ENCODE assay signal across 10 cellular contexts in the genomic region with DNA sequence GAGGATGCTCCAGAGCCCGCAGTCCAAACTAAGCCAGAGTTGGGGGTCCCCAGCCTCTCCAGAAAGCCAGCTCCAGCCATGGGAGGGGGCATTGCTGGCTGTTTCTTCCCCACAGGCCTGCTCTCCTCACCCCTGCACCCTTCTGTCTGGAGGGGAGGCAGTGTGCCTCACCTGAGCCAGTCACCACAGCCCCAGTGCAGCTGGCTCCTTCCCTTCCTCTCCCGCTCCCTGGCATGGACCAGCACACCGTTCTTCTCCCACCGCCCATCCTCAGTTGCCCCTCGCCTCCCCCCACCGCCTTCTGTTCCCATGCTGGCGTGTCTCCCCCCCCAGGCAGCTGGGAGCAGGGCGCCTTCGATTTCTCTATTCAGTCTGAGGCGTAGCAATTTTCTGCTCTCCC.
"Had no signal": no experiment of that assay in that cellular context is flagged by ENCODE, and none has a peak within 500 bp of the region (broad histone marks: within the 10 kb centered on the region; RNA-seq: fewer than 3 reads in every experiment).

No MANE protein-coding gene starts in this region.

- H3K27me3 ChIP-seq: right lobe of liver, transverse colon had no signal

- H3K9me3 Mint-ChIP-seq: activated naive CD8-positive, alpha-beta T cell treated with anti-CD3 and anti-CD28 coated beads for 36 hours; activated T-cell treated with anti-CD3 and anti-CD28 coated beads, Interleukin-2, amount 50 U/mL, for 24 hours; effector memory CD8-positive, alpha-beta T cell; natural killer cell treated with Interleukin-12 subunit alpha and Interleukin-12 subunit beta and Interleukin-15 and Interleukin-18, amount 100 ng/mL, for 72 hours; stimulated activated effector memory CD8-positive, alpha-beta T cell treated with anti-CD3 and anti-CD28 coated beads, Interleukin-12 subunit alpha, Interleukin-12 subunit beta, amount 100 ng/mL, for 72 hours had no signal

- H3K4me3 ChIP-seq: right lobe of liver, transverse colon had no signal

- H3K36me3 ChIP-seq: brain microvascular endothelial cell, right lobe of liver, transverse colon had no signal

- H3K36me3 Mint-ChIP-seq: activated naive CD8-positive, alpha-beta T cell treated with anti-CD3 and anti-CD28 coated beads for 36 hours; natural killer cell treated with Interleukin-12 subunit alpha and Interleukin-12 subunit beta and Interleukin-15 and Interleukin-18, amount 100 ng/mL, for 72 hours; stimulated activated effector memory CD8-positive, alpha-beta T cell treated with anti-CD3 and anti-CD28 coated beads, Interleukin-12 subunit alpha, Interleukin-12 subunit beta, amount 100 ng/mL, for 72 hours had no signal

- H3K4me1 ChIP-seq: right lobe of liver had no signal

- H3K9me3 ChIP-seq: right lobe of liver, transverse colon had no signal

- H3K27ac ChIP-seq: brain microvascular endothelial cell, epithelial cell of prostate, right lobe of liver, transverse colon, VCaP had no signal

- H3K27ac Mint-ChIP-seq: activated naive CD8-positive, alpha-beta T cell treated with anti-CD3 and anti-CD28 coated beads for 36 hours; activated T-cell treated with anti-CD3 and anti-CD28 coated beads, Interleukin-2, amount 50 U/mL, for 24 hours; effector memory CD8-positive, alpha-beta T cell; natural killer cell treated with Interleukin-12 subunit alpha and Interleukin-12 subunit beta and Interleukin-15 and Interleukin-18, amount 100 ng/mL, for 72 hours; stimulated activated effector memory CD8-positive, alpha-beta T cell treated with anti-CD3 and anti-CD28 coated beads, Interleukin-12 subunit alpha, Interleukin-12 subunit beta, amount 100 ng/mL, for 72 hours had no signal

- H3K4me3 Mint-ChIP-seq: activated naive CD8-positive, alpha-beta T cell treated with anti-CD3 and anti-CD28 coated beads for 36 hours; activated T-cell treated with anti-CD3 and anti-CD28 coated beads, Interleukin-2, amount 50 U/mL, for 24 hours; effector memory CD8-positive, alpha-beta T cell; natural killer cell treated with Interleukin-12 subunit alpha and Interleukin-12 subunit beta and Interleukin-15 and Interleukin-18, amount 100 ng/mL, for 72 hours; stimulated activated effector memory CD8-positive, alpha-beta T cell treated with anti-CD3 and anti-CD28 coated beads, Interleukin-12 subunit alpha, Interleukin-12 subunit beta, amount 100 ng/mL, for 72 hours had no signal
